ENCODE assay signal across 2 cellular contexts in the genomic region with DNA sequence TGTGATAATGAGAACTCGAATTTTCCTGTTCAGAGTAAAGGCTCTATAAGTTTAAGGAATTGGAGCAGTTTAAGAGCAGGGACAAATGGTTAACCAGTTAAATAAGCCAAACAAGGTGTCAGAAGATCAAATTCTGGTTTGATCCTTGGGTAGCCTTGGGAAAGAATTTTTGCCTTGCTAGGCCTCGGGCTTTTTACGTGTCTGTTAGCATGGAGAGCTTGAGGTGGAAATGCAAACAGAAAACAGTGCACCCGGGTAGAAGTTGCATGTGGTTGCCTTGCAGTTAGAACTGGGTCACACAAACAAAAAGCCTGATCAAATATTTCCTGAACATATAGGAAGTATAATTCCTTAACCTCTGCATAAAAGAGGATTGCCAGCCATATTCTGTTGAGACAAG.
A peak's percentile ranks its signal among the peaks of the same experiment; 100 is the strongest.
TF ChIP-seq lines count a peak whose summit lies in the region.

No MANE protein-coding gene starts in this region.

TF ChIP-seq in A549, 52 proteins besides CTCF, POLR2A, EP300 and RAD21:
- peak; percentile 38; the same call in 1 of the 2 replicates for TF ChIP-seq ZSCAN20 (CRISPR knock-in tag; IDR thresholded peaks at IDR 0.05)
- peak; percentile 76; the same call in 1 of the 2 replicates for TF ChIP-seq HOXB13 (CRISPR knock-in tag; IDR thresholded peaks at IDR 0.05; ENCODE audit: low read depth)
- TF ChIP-seq CEBPB (IDR thresholded peaks at IDR 0.05), result no peak
- no peak for TF ChIP-seq EHMT2 (IDR thresholded peaks at IDR 0.05; ENCODE audit: low read depth)
- TF ChIP-seq, protein P1, sequence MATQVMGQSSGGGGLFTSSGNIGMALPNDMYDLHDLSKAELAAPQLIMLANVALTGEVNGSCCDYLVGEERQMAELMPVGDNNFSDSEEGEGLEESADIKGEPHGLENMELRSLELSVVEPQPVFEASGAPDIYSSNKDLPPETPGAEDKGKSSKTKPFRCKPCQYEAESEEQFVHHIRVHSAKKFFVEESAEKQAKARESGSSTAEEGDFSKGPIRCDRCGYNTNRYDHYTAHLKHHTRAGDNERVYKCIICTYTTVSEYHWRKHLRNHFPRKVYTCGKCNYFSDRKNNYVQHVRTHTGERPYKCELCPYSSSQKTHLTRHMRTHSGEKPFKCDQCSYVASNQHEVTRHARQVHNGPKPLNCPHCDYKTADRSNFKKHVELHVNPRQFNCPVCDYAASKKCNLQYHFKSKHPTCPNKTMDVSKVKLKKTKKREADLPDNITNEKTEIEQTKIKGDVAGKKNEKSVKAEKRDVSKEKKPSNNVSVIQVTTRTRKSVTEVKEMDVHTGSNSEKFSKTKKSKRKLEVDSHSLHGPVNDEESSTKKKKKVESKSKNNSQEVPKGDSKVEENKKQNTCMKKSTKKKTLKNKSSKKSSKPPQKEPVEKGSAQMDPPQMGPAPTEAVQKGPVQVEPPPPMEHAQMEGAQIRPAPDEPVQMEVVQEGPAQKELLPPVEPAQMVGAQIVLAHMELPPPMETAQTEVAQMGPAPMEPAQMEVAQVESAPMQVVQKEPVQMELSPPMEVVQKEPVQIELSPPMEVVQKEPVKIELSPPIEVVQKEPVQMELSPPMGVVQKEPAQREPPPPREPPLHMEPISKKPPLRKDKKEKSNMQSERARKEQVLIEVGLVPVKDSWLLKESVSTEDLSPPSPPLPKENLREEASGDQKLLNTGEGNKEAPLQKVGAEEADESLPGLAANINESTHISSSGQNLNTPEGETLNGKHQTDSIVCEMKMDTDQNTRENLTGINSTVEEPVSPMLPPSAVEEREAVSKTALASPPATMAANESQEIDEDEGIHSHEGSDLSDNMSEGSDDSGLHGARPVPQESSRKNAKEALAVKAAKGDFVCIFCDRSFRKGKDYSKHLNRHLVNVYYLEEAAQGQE (IDR thresholded peaks at IDR 0.05), result no peak
- TF ChIP-seq ZNF302 (CRISPR knock-in tag; IDR thresholded peaks at IDR 0.05), result 0 out of 2 replicates have a peak, but pooled peaks have one; percentile 10
- TF ChIP-seq, protein P2, sequence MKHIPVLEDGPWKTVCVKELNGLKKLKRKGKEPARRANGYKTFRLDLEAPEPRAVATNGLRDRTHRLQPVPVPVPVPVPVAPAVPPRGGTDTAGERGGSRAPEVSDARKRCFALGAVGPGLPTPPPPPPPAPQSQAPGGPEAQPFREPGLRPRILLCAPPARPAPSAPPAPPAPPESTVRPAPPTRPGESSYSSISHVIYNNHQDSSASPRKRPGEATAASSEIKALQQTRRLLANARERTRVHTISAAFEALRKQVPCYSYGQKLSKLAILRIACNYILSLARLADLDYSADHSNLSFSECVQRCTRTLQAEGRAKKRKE (CRISPR knock-in tag; IDR thresholded peaks at IDR 0.05; ENCODE audit: low read depth), result peak; percentile 73; the same call in 1 of the 2 replicates
TF ChIP-seq in A549: peak in this region for 4.

TF ChIP-seq in IMR-90, 13 proteins besides CTCF, POLR2A, EP300 and RAD21:
- TF ChIP-seq MAZ (IDR thresholded peaks at IDR 0.05; ENCODE audit: borderline replicate concordance, low read depth, low read length) (no peak), CEBPB (IDR thresholded peaks at IDR 0.05; ENCODE audit: low read depth, low read length) (no peak), BHLHE40 (IDR thresholded peaks at IDR 0.05; ENCODE audit: low read depth, low read length) (no peak), MAFK (IDR thresholded peaks at IDR 0.05; ENCODE audit: low read depth, low read length) (no peak), MXI1 (IDR thresholded peaks at IDR 0.05; ENCODE audit: borderline replicate concordance, low read depth, low read length) (no peak), RCOR1 (IDR thresholded peaks at IDR 0.05; ENCODE audit: insufficient replicate concordance, low read length) (no peak), CHD1 (IDR thresholded peaks at IDR 0.05; ENCODE audit: low read depth, low read length) (no peak), FOS (IDR thresholded peaks at IDR 0.05; ENCODE audit: low read depth, low read length) (no peak), NFE2L2 (IDR thresholded peaks at IDR 0.05; ENCODE audit: low read depth, low read length) (no peak), RFX5 (IDR thresholded peaks at IDR 0.05; ENCODE audit: low read depth, low read length) (no peak), SMC3 (IDR thresholded peaks at IDR 0.05; ENCODE audit: low read depth, low read length) (no peak)
- TF ChIP-seq, protein P3, sequence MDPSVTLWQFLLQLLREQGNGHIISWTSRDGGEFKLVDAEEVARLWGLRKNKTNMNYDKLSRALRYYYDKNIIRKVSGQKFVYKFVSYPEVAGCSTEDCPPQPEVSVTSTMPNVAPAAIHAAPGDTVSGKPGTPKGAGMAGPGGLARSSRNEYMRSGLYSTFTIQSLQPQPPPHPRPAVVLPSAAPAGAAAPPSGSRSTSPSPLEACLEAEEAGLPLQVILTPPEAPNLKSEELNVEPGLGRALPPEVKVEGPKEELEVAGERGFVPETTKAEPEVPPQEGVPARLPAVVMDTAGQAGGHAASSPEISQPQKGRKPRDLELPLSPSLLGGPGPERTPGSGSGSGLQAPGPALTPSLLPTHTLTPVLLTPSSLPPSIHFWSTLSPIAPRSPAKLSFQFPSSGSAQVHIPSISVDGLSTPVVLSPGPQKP (IDR thresholded peaks at IDR 0.05; ENCODE audit: borderline replicate concordance, low read depth, low read length), result no peak
- TF ChIP-seq, protein P4, sequence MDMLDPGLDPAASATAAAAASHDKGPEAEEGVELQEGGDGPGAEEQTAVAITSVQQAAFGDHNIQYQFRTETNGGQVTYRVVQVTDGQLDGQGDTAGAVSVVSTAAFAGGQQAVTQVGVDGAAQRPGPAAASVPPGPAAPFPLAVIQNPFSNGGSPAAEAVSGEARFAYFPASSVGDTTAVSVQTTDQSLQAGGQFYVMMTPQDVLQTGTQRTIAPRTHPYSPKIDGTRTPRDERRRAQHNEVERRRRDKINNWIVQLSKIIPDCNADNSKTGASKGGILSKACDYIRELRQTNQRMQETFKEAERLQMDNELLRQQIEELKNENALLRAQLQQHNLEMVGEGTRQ (IDR thresholded peaks at IDR 0.05; ENCODE audit: low read depth, low read length), result no peak
TF ChIP-seq in IMR-90: peak in this region for 0.
